3 cellular contexts compared by ENCODE assay signal in the genomic region with DNA sequence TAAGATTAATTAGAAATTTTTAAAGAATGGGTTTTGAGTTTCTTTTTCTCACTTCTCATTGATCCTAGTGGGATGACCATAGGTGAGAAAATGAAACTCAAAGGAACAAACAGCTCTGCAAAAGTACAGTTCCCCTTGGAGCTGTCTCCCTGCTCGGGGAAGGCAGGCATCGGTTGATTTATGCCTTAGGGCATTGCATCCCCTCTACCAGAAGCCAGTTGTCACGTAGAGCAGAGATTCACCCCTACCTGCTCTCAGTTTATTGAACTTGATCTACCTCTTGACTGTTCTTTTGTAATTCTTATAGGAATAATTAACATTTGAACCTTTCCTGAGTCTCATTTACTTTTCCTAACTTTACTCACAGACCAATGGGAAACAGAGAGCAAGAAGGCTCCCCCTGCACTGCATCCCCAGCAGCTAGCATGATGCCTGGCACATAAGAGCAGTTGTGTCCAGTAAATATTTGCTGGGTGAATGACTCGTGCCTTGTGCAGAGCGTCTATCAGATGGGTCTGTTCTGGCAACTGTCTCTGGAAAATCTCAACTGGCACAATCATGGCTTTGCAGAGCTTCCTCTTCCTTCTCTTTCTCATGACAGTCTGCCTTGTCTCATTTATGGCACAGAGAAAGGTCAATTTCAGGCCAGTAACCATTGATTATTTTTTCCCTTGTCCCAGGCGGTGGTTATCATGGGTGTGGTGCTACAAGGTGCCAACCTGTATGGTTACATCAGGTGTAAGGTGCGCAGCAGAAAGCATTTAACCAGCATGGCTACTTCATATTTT. TPM values are rescaled to one million over a fixed set of nuclear protein-coding genes. Genes with fewer than 3 reads are reported as not detected.
"Had no signal": no experiment of that assay in that cellular context is flagged by ENCODE, and none has a peak within 500 bp of the region (broad histone marks: within the 10 kb centered on the region; RNA-seq: fewer than 3 reads in every experiment).

No MANE protein-coding gene starts in this region.

RNA-seq across cellular contexts. Expression of a gene that starts 59.8 kb away (rescaled TPM):
- total RNA-seq: HT1080, K562 had no signal
- polyA plus RNA-seq: IgD-negative memory B cell, K562 had no signal
